ENCODE assay signal across 8 cellular contexts in the genomic region with DNA sequence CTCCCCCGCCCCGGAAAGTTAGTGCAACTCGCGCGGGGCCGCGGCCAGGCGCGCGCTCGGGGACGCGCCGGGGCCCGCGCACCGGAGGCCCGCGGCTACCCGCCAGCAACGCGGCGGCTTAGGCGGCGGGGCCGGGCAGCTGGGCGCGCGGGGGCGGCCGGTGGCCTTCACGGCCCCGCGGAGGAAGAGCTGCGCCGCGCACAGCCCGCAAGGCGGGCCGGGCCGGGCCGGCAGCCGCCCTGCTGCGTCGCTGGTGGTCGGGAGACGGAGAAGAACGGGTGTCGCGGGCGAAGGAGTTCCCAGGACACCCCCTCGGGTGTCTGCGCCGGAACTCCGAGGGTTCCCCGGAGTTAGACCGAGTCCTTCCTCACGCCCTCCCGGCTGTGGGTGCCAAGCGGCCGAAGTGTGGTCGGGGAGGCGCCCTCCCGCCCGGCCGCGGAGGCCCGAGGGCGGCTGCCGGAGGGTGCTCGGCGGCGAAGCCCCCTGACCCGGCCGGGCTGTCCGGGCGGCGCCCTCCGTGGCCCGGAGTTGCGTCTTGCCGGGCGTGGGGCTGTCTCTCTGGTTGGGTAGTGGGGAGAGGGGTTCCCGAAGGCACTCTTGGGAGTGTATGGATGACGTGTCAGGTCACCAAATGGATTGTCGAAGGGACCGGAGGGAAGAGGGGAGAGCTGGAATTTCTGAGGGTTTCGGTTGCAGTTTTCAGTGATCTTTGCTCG. TPM values are rescaled to one million over a fixed set of nuclear protein-coding genes. Genes with fewer than 3 reads are reported as not detected.
DNase-seq lines count a peak whose midpoint lies in the region; ATAC-seq and TF ChIP-seq lines count a peak whose summit lies in the region.

No MANE protein-coding gene starts in this region.

- H3K4me3 ChIP-seq in PC-9: peak overlapping the region; percentile 95

- H3F3A ChIP-seq in PC-9 (ENCODE audit: insufficient read depth, low read depth): no peaks in the 10 kb centered on the region

- H3K79me2 ChIP-seq in PC-9 (ENCODE audit: low read depth): peaks cover 47% of the 10 kb centered on the region

- TF ChIP-seq CTCF in PC-9 (conservative IDR thresholded peaks at IDR 0.05) (no peak), glutamatergic neuron (IDR thresholded peaks at IDR 0.05; ENCODE audit: partially characterized antibody, unreplicated experiment) (no peak), omental fat pad (IDR thresholded peaks at IDR 0.05) (no peak)

- H3K36me3 Mint-ChIP-seq in activated naive CD8-positive, alpha-beta T cell treated with anti-CD3 and anti-CD28 coated beads, Interleukin-2, amount 10 ng/mL, durations not matched to agents 7 days and 5 days: no peaks in the 10 kb centered on the region
- H3K36me3 Mint-ChIP-seq in glutamatergic neuron (ENCODE audit: unreplicated experiment): no peaks in the 10 kb centered on the region

- H3K4me1 ChIP-seq in PC-9 (replicated peaks; ENCODE audit: insufficient read depth): peaks cover 24% of the 10 kb centered on the region

- H3K9me2 ChIP-seq in PC-9 (ENCODE audit: insufficient read depth): no peaks in the 10 kb centered on the region

- H3K27me3 Mint-ChIP-seq in activated naive CD8-positive, alpha-beta T cell treated with anti-CD3 and anti-CD28 coated beads, Interleukin-2, amount 10 ng/mL, durations not matched to agents 7 days and 5 days: peaks cover 2% of the 10 kb centered on the region
- H3K27me3 Mint-ChIP-seq in glutamatergic neuron (ENCODE audit: unreplicated experiment): peaks cover 2% of the 10 kb centered on the region

- DNase-seq in DMS153 treated with DMSO at 0.1 percent for 48 hours (lab: John Stamatoyannopoulos, UW; ENCODE audit: unreplicated experiment) (peak; percentile 30), HPDE6-E6E7 (ENCODE audit: extremely low spot score) (peak; percentile 42), PC-9 (peak; percentile 63 to 65), glutamatergic neuron (peak; percentile 51), omental fat pad (ENCODE audit: low spot score) (no peak), NK-92 (lab: John Stamatoyannopoulos, UW; ENCODE audit: unreplicated experiment) (no peak)
- DNase-seq in activated naive CD8-positive, alpha-beta T cell treated with anti-CD3 and anti-CD28 coated beads, Interleukin-2, amount 10 ng/mL, durations not matched to agents 7 days and 5 days: peak; percentile 79

- intact Hi-C loops in PC-9 (cut with micrococcal nuclease; ENCODE audit: unreplicated experiment): loop anchor here (5.0 kb wide), 2 partner anchors 242 to 282 kb away; a partner anchor contains a TSS

- no peaks in the 10 kb centered on the region for H3K27me3 ChIP-seq in PC-9 (ENCODE audit: insufficient read depth, low read depth)

- no TSS peak for BruUV-seq in PC-9 (replicated peaks; lab: Mats Ljungman, UMichigan)

- CTCF ChIA-PET in PC-9 (lab: Charles Lee): no interaction called here

- POLR2A ChIA-PET in PC-9 (lab: Charles Lee; ENCODE audit: unreplicated experiment): interaction anchor here (0.5 to 0.7 kb wide), 4 partner anchors 17 to 417 kb away, joined by 3 to 17 read pairs (median 4); no protein-coding TSS in a partner anchor
- POLR2A ChIA-PET in activated naive CD8-positive, alpha-beta T cell treated with anti-CD3 and anti-CD28 coated beads, Interleukin-2, amount 10 ng/mL, durations not matched to agents 7 days and 5 days (lab: Charles Lee): interaction anchor here (0.6 kb wide), 1 partner anchor 36 kb away, joined by 3 read pairs; no protein-coding TSS in a partner anchor

- H2AFZ ChIP-seq in PC-9: peak overlapping the region; percentile 77

- H3K9me3 Mint-ChIP-seq in activated naive CD8-positive, alpha-beta T cell treated with anti-CD3 and anti-CD28 coated beads, Interleukin-2, amount 10 ng/mL, durations not matched to agents 7 days and 5 days: no peaks in the 10 kb centered on the region
- peaks cover 3% of the 10 kb centered on the region for H3K9me3 Mint-ChIP-seq in glutamatergic neuron (ENCODE audit: unreplicated experiment)

- H3K36me3 ChIP-seq in PC-9 (ENCODE audit: low read depth): no peaks in the 10 kb centered on the region

- peak overlapping the region; percentile 93 for H3K4me3 Mint-ChIP-seq in activated naive CD8-positive, alpha-beta T cell treated with anti-CD3 and anti-CD28 coated beads, Interleukin-2, amount 10 ng/mL, durations not matched to agents 7 days and 5 days
- peak overlapping the region; percentile 94 for H3K4me3 Mint-ChIP-seq in glutamatergic neuron (ENCODE audit: unreplicated experiment)

- H3K27ac Mint-ChIP-seq in activated naive CD8-positive, alpha-beta T cell treated with anti-CD3 and anti-CD28 coated beads, Interleukin-2, amount 10 ng/mL, durations not matched to agents 7 days and 5 days: peak overlapping the region; percentile 85
- H3K27ac Mint-ChIP-seq in glutamatergic neuron (ENCODE audit: unreplicated experiment): peak overlapping the region; percentile 93

- H3K27ac ChIP-seq in PC-9: peak overlapping the region; percentile 85

- H3K9me3 ChIP-seq in PC-9 (ENCODE audit: insufficient read depth, low read depth): no peaks in the 10 kb centered on the region

- peak; percentile 33 for ATAC-seq in GM19467 (IDR thresholded peaks at IDR 0.05; ENCODE audit: unreplicated experiment)
- ATAC-seq in activated naive CD8-positive, alpha-beta T cell treated with anti-CD3 and anti-CD28 coated beads, Interleukin-2, amount 10 ng/mL, durations not matched to agents 7 days and 5 days (ENCODE audit: low read depth): peak; percentile 62
- ATAC-seq in omental fat pad (ENCODE audit: low FRiP score): peak; percentile 82

- peaks cover 17% of the 10 kb centered on the region for H3K4me1 Mint-ChIP-seq in activated naive CD8-positive, alpha-beta T cell treated with anti-CD3 and anti-CD28 coated beads, Interleukin-2, amount 10 ng/mL, durations not matched to agents 7 days and 5 days
- H3K4me1 Mint-ChIP-seq in glutamatergic neuron (ENCODE audit: low read depth, unreplicated experiment): peaks cover 6% of the 10 kb centered on the region

- peaks cover 3% of the 10 kb centered on the region; the same call in 1 of the 2 replicates for H4K20me1 ChIP-seq in PC-9 (ENCODE audit: insufficient read depth)

- peak overlapping the region; percentile 97 for H3K4me2 ChIP-seq in PC-9

RNA-seq across cellular contexts. Expression of a gene that starts 0.6 kb away (rescaled TPM):
- total RNA-seq in PC-9 (2021) (16.3 and 25.8 TPM in 2 replicates), glutamatergic neuron (ENCODE audit: unreplicated experiment) (107 TPM), omental fat pad (10 to 100 TPM; 23.7 to 29.5 (median 25.5) TPM)
- total RNA-seq in activated naive CD8-positive, alpha-beta T cell treated with anti-CD3 and anti-CD28 coated beads, Interleukin-2, amount 10 ng/mL, durations not matched to agents 7 days and 5 days: 1 to 10 TPM; 4.6 to 5.6 TPM

Comparison
In these comparisons a context has a peak if more than half of its experiments do, and no peak if none do; other contexts are left out.
1. DNase-seq: peak in DMS153 treated with DMSO at 0.1 percent for 48 hours (single experiment), HPDE6-E6E7 (single experiment), PC-9 (2 of 2), activated naive CD8-positive, alpha-beta T cell treated with anti-CD3 and anti-CD28 coated beads, Interleukin-2, amount 10 ng/mL, durations not matched to agents 7 days and 5 days (single experiment) and glutamatergic neuron (single experiment); none in omental fat pad (single experiment) and NK-92 (single experiment).
2. Peak in every context shown above with its lines, with median percentiles within 50 percentile points of each other: ATAC-seq.